17 cellular contexts compared by ENCODE assay signal in the genomic region with DNA sequence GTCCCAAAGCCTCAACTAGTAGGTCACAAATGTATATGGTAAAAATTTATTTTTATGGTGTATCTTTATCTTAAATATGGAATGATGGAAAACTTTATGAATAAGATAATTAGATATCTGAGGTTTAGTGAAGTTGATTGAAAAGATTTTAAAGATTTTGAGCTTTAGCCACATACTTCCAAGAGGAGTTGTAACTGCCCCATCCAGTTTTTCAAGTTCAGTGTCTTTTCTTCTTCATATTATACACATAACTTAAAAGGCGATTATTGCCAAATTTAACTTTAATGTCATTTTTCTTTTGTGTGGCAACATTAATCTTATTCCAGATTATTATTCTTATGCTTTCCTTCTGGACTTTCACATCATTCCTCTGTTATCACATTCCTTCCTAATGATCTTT.
"Had no signal": no experiment of that assay in that cellular context is flagged by ENCODE, and none has a peak within 500 bp of the region (broad histone marks: within the 10 kb centered on the region; RNA-seq: fewer than 3 reads in every experiment).

No MANE protein-coding gene starts in this region.

- FAIRE-seq: endothelial cell of umbilical vein, frontal cortex had no signal

- H3K27me3 ChIP-seq: heart left ventricle, neutrophil, stomach, upper lobe of right lung, vagina had no signal

- H3K27ac ChIP-seq: coronary artery, heart left ventricle, neutrophil, stomach, upper lobe of right lung, vagina had no signal

- H3K36me3 ChIP-seq: heart left ventricle, neutrophil, stomach, upper lobe of right lung, vagina had no signal

- H3K9me3 ChIP-seq: mucosa of descending colon, neutrophil, upper lobe of right lung, vagina had no signal

- H3K4me3 ChIP-seq: coronary artery, heart left ventricle, mucosa of descending colon, stomach, upper lobe of right lung, vagina had no signal

- H3K4me1 ChIP-seq: heart left ventricle, stomach, upper lobe of right lung had no signal

- DNase-seq: effector CD4-positive, alpha-beta T cell; endodermal cell; heart left ventricle; hippocampal formation; left colon; mucosa of descending colon; naive thymus-derived CD8-positive, alpha-beta T cell; posterior cingulate gyrus; stimulated activated naive CD4-positive, alpha-beta T cell; stomach; substantia nigra; upper lobe of right lung had no signal
